Comparison of ENCODE assay signal across 1 cellular context in the genomic region with DNA sequence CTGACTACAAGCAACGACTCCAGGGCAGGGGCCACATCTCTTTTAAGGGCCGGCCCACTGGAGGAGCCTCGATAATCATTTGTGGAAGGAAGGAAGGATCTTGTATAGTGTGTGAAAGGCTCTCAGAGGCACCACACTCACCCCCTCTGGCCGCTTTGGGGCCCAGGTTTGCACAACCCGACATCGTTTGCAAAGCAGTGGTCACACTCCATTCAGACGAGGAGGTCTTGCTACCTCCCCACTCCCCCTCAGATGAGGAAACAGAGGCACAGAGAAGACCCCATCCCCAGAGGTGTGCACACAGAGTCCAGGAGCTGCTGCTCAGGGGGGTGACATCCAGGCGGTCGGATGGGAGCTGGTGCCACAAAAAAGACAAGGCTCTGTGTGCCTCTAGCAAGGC.
TF ChIP-seq lines count a peak whose summit lies in the region.

No MANE protein-coding gene starts in this region.

TF ChIP-seq in neural cell, 6 proteins besides CTCF, POLR2A, EP300 and RAD21 (continued from another document):
- TF ChIP-seq REST (IDR thresholded peaks at IDR 0.05; ENCODE audit: borderline replicate concordance) = no peak
TF ChIP-seq in neural cell: peak in this region for 0.
